9 cellular contexts compared by ENCODE assay signal in the genomic region with DNA sequence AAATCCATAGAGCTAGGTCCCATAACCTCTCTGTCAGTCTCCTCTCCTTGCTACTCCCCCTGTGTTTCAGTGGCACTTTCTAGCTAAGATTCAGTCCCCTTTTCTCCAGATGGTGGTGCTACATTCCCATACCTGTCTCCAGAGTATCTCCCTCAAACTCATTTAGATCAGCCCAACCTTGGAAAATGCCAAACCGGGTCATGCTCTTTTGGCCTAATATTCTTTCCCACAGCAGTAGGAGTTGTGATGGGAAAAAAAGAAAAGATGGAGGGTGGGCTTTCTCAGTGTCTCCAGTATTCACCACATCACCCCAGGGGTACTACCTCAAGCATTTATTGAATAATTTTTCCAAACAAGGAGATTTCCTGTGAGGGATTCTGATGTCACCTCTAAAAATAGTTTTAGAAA. TPM values are rescaled to one million over a fixed set of nuclear protein-coding genes. Genes with fewer than 3 reads are reported as not detected.
A peak's percentile ranks its signal among the peaks of the same experiment; 100 is the strongest.
DNase-seq lines count a peak whose midpoint lies in the region; ATAC-seq and TF ChIP-seq lines count a peak whose summit lies in the region.
"Had no signal": no experiment of that assay in that cellular context is flagged by ENCODE, and none has a peak within 500 bp of the region (broad histone marks: within the 10 kb centered on the region; RNA-seq: fewer than 3 reads in every experiment).

No MANE protein-coding gene starts in this region.

- DNase-seq in NCI-H510A treated with DMSO at 0.1 percent for 48 hours (lab: John Stamatoyannopoulos, UW) (peak; percentile 65), NCI-H510A (lab: John Stamatoyannopoulos, UW) (no peak), KBM-7 (peak; percentile 86), OCI-M1 (lab: John Stamatoyannopoulos, UW) (peak; percentile 91), cardiac fibroblast (ENCODE audit: low read depth in 2 of 2) (peak; percentile 80 to 83), left lobe of liver (ENCODE audit: low spot score) (no peak), upper lobe of left lung (no peak)

- TF ChIP-seq EP300 in upper lobe of left lung (IDR thresholded peaks at IDR 0.05), result no peak

- in situ Hi-C loops in KBM-7 (cut with MboI; ENCODE audit: low pct_unique_long_range_greater_than_20kb, low sequenced_read_pairs), result no loop called here

- H3K4me1 ChIP-seq in upper lobe of left lung, result peaks cover 52 to 61% (median 55%) of the 10 kb centered on the region in 4 donors

- H3K27ac ChIP-seq in upper lobe of left lung, result peak overlapping the region in 2 of 4 donors; percentile 16 to 84

- no peaks in the 10 kb centered on the region for H3K36me3 ChIP-seq in upper lobe of left lung

- H3K27me3 ChIP-seq in upper lobe of left lung, result no peaks in the 10 kb centered on the region

- H3K4me3 ChIP-seq in cardiac fibroblast (replicated peaks in 1 of 2; ENCODE audit: low read depth in 2 of 2, low read length in 2 of 2) (no peak overlapping the region), upper lobe of left lung (no peak overlapping the region)

- WGBS in upper lobe of left lung, 2 donors, result 0% methylated on average over 1 of the region's 1 CpG

- H3K9me3 ChIP-seq in upper lobe of left lung, result no peaks in the 10 kb centered on the region

- ATAC-seq in left lobe of liver, result peak; percentile 60
- ATAC-seq in upper lobe of left lung (ENCODE audit: low FRiP score in 2 of 2), result peak in 1 of 2 donors; percentile 20
- ATAC-seq in GM19455 (IDR thresholded peaks at IDR 0.05; ENCODE audit: unreplicated experiment), result no peak

- TF ChIP-seq POLR2A in upper lobe of left lung (IDR thresholded peaks at IDR 0.05), result no peak

- peak; percentile 65 for TF ChIP-seq CTCF in cardiac fibroblast (IDR thresholded peaks at IDR 0.05; ENCODE audit: low read depth, low read length)
- peak; percentile 40 to 76 (median 59) for TF ChIP-seq CTCF in upper lobe of left lung (IDR thresholded peaks at IDR 0.05)

RNA-seq across cellular contexts. Expression of gene RXFP4, which starts 3.2 kb away (rescaled TPM):
- total RNA-seq in left lobe of liver (not detected), upper lobe of left lung (not detected)
- total RNA-seq: CD8-positive, alpha-beta memory T cell had no signal

RNA-seq across cellular contexts. Expression of gene KHDC4, which starts 4.0 kb away (rescaled TPM):
- total RNA-seq in left lobe of liver (18.5 TPM), upper lobe of left lung (100 to 1,000 TPM in 1 of 6 donors, 10 to 100 TPM in 5; 30.4 to 105 (median 37.6) TPM)

RNA-seq across cellular contexts. Expression of gene RIT1, which starts 27.1 kb away (rescaled TPM):
- total RNA-seq in left lobe of liver (7.2 TPM), upper lobe of left lung (10 to 100 TPM; 26.3 to 67.1 (median 45.1) TPM)

RNA-seq across cellular contexts. Expression of gene ARHGEF2, which starts 40.1 kb away (rescaled TPM):
- 6.5 TPM for total RNA-seq in left lobe of liver
- total RNA-seq in upper lobe of left lung, result 100 to 1,000 TPM; 198 to 969 (median 229) TPM

Comparison
In these comparisons a context has a peak if more than half of its experiments do, and no peak if none do; other contexts are left out.
1. DNase-seq: peak in NCI-H510A treated with DMSO at 0.1 percent for 48 hours (single experiment), KBM-7 (single experiment), OCI-M1 (single experiment) and cardiac fibroblast (2 of 2); none in NCI-H510A (single experiment), left lobe of liver (single experiment) and upper lobe of left lung (0 of 2).